9 cellular contexts compared by ENCODE assay signal in genomic region chr11:125496465-125496817, GRCh38. TPM values are rescaled to one million over a fixed set of nuclear protein-coding genes. Genes with fewer than 3 reads are reported as not detected.
DNase-seq lines count a peak whose midpoint lies in the region; ATAC-seq, FAIRE-seq and TF ChIP-seq lines count a peak whose summit lies in the region.
"Had no signal": no experiment of that assay in that cellular context is flagged by ENCODE, and none has a peak within 500 bp of the region (broad histone marks: within the 10 kb centered on the region; RNA-seq: fewer than 3 reads in every experiment).

No MANE protein-coding gene starts in this region.

- peak overlapping the region; percentile 82 for H3K4me2 ChIP-seq in SK-N-SH

- H3K9me3 Mint-ChIP-seq in MCF 10A (ENCODE audit: unreplicated experiment): no peaks in the 10 kb centered on the region

- peaks cover 0 to 9% of the 10 kb centered on the region in 2 experiments; a peak in 1 of 4 replicates for H3K4me1 ChIP-seq in SK-N-SH (ENCODE audit: control insufficient read depth in 1 of 2, insufficient read depth in 2 of 2, low read depth in 1 of 2, low read length in 1 of 2)

- peaks cover 9% of the 10 kb centered on the region; the same call in 1 of the 2 replicates for H3K27me3 ChIP-seq in SK-N-SH (ENCODE audit: insufficient read depth)

- no peak for TF ChIP-seq RAD21 in SK-N-SH (IDR thresholded peaks at IDR 0.05; ENCODE audit: low read length)

- H3K79me2 ChIP-seq in SK-N-SH (ENCODE audit: insufficient read depth): no peaks in the 10 kb centered on the region

- H3K4me1 Mint-ChIP-seq in MCF 10A (ENCODE audit: insufficient read depth, unreplicated experiment): peaks cover 5% of the 10 kb centered on the region

- no TSS peak for BruUV-seq in MCF 10A (replicated peaks; lab: Mats Ljungman, UMichigan)

- 80% methylated on average over 12 of the region's 12 CpGs for WGBS in SK-N-SH (ENCODE audit: low lambda C conversion rate)
- WGBS in lower leg skin, 2 donors: 36 to 47% methylated on average over 12 of the region's 12 CpGs

- no peak for TF ChIP-seq EP300 in SK-N-SH (IDR thresholded peaks at IDR 0.05; ENCODE audit: borderline replicate concordance in 1 of 2, low read depth in 1 of 2, low read length in 1 of 2)

- H2AFZ ChIP-seq in SK-N-SH (ENCODE audit: low read depth): no peak overlapping the region

- peaks cover 11% of the 10 kb centered on the region for H3K27me3 Mint-ChIP-seq in MCF 10A (ENCODE audit: insufficient read depth, unreplicated experiment)

- no peak for DNase-seq in SK-N-SH
- no peak for DNase-seq in MCF 10A (ENCODE audit: unreplicated experiment)
- no peak for DNase-seq in lower leg skin (ENCODE audit: low spot score in 2 of 2)
- no peak for DNase-seq in effector CD8-positive, alpha-beta T cell (lab: John Stamatoyannopoulos, UW)
- DNase-seq in GM19239 (ENCODE audit: insufficient read length, low spot score): no peak
- no peak for DNase-seq in COR-L47 (lab: John Stamatoyannopoulos, UW)

- H3K27ac ChIP-seq in SK-N-SH (ENCODE audit: low read depth in 2 of 2, low read length in 1 of 2) (no peak overlapping the region), temporal lobe (ENCODE audit: low read depth, low read length) (peak overlapping the region; percentile 98)
- H3K27ac ChIP-seq: 22Rv1 had no signal

- peak overlapping the region; percentile 53 to 69 for H3K4me3 ChIP-seq in SK-N-SH (ENCODE audit: low read depth in 2 of 2, low read length in 1 of 2)
- peak overlapping the region; percentile 53 for H3K4me3 ChIP-seq in lower leg skin (ENCODE audit: low read depth, poor library complexity, severe bottlenecking)

- POLR2A ChIA-PET in SK-N-SH (lab: Yijun Ruan, JAX): no interaction called here
- POLR2A ChIA-PET in MCF 10A (lab: Yijun Ruan, JAX): no interaction called here

- H3K9me2 ChIP-seq in SK-N-SH: no peaks in the 10 kb centered on the region

- H4K20me1 ChIP-seq in SK-N-SH (ENCODE audit: insufficient read depth): no peaks in the 10 kb centered on the region

- no peak for FAIRE-seq in GM19239 (lab: Jason Lieb, UNC)

- ATAC-seq in SK-N-SH treated with all-trans-retinoic acid at 6 μM for 48 hours: no peak

- no peak for TF ChIP-seq POLR2A in lower leg skin (IDR thresholded peaks at IDR 0.05)

- intact Hi-C loops in MCF 10A (cut with micrococcal nuclease): no loop called here
- intact Hi-C loops in lower leg skin (cut with DNase I; ENCODE audit: low total_unique reads): no loop called here

- TF ChIP-seq CTCF in SK-N-SH (IDR thresholded peaks at IDR 0.05) (no peak), MCF 10A (IDR thresholded peaks at IDR 0.05; ENCODE audit: unreplicated experiment) (no peak), lower leg skin (IDR thresholded peaks at IDR 0.05) (no peak)

- peak overlapping the region; percentile 61 for H3K4me3 Mint-ChIP-seq in MCF 10A (ENCODE audit: unreplicated experiment)

- no peaks in the 10 kb centered on the region for H3F3A ChIP-seq in SK-N-SH (replicated peaks; ENCODE audit: insufficient read depth)

- no peaks in the 10 kb centered on the region for H3K9me3 ChIP-seq in SK-N-SH

- no peak overlapping the region for H3K27ac Mint-ChIP-seq in MCF 10A (ENCODE audit: low read depth, unreplicated experiment)

- CTCF ChIA-PET in SK-N-SH (lab: Yijun Ruan, JAX) (interaction anchor here (0.8 to 1.3 kb wide), 5 partner anchors 12 to 72 kb away, joined by 3 to 6 read pairs (median 4); no protein-coding TSS in a partner anchor), MCF 10A (lab: Yijun Ruan, JAX) (interaction anchor here (0.7 kb wide), 1 partner anchor 14 kb away, joined by 3 read pairs; no protein-coding TSS in a partner anchor)

- H3K36me3 Mint-ChIP-seq in MCF 10A (ENCODE audit: insufficient read depth, unreplicated experiment): peaks cover 12% of the 10 kb centered on the region

- no peaks in the 10 kb centered on the region for H3K36me3 ChIP-seq in SK-N-SH (replicated peaks in 1 of 2; ENCODE audit: control insufficient read depth in 1 of 2, insufficient read depth in 2 of 2, low read length in 1 of 2)

- no peak overlapping the region for H3K9ac ChIP-seq in SK-N-SH

TF ChIP-seq in SK-N-SH, 30 proteins besides CTCF, POLR2A, EP300 and RAD21 (continues in another document):
- no peak for TF ChIP-seq USF2 (IDR thresholded peaks at IDR 0.05; ENCODE audit: borderline replicate concordance, low read depth, low read length)
- no peak for TF ChIP-seq JUND (IDR thresholded peaks at IDR 0.05)
- TF ChIP-seq TCF12 (IDR thresholded peaks at IDR 0.05): no peak
- no peak for TF ChIP-seq GATA2 (CRISPR knock-in tag; IDR thresholded peaks at IDR 0.05)
- TF ChIP-seq NFIC (IDR thresholded peaks at IDR 0.05; ENCODE audit: borderline replicate concordance): no peak
- no peak for TF ChIP-seq RFX5 (IDR thresholded peaks at IDR 0.05; ENCODE audit: low read length)
- TF ChIP-seq, protein P1, sequence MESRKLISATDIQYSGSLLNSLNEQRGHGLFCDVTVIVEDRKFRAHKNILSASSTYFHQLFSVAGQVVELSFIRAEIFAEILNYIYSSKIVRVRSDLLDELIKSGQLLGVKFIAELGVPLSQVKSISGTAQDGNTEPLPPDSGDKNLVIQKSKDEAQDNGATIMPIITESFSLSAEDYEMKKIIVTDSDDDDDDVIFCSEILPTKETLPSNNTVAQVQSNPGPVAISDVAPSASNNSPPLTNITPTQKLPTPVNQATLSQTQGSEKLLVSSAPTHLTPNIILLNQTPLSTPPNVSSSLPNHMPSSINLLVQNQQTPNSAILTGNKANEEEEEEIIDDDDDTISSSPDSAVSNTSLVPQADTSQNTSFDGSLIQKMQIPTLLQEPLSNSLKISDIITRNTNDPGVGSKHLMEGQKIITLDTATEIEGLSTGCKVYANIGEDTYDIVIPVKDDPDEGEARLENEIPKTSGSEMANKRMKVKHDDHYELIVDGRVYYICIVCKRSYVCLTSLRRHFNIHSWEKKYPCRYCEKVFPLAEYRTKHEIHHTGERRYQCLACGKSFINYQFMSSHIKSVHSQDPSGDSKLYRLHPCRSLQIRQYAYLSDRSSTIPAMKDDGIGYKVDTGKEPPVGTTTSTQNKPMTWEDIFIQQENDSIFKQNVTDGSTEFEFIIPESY (IDR thresholded peaks at IDR 0.05; ENCODE audit: borderline replicate concordance, low read depth): no peak
- TF ChIP-seq RXRA (IDR thresholded peaks at IDR 0.05; ENCODE audit: borderline replicate concordance, low read depth): no peak
- TF ChIP-seq YY1 (IDR thresholded peaks at IDR 0.05; ENCODE audit: low read depth): no peak
- TF ChIP-seq GABPA (IDR thresholded peaks at IDR 0.05; ENCODE audit: low read depth): no peak
- no peak for TF ChIP-seq MXI1 (IDR thresholded peaks at IDR 0.05; ENCODE audit: low read depth, low read length)
- no peak for TF ChIP-seq MEF2A (IDR thresholded peaks at IDR 0.05; ENCODE audit: borderline replicate concordance, low read depth)

TF ChIP-seq in SK-N-SH treated with all-trans-retinoic acid at 6 μM for 48 hours, 23 proteins besides CTCF, POLR2A, EP300 and RAD21:
- TF ChIP-seq ZNF8 (CRISPR knock-in tag; IDR thresholded peaks at IDR 0.05): no peak
- TF ChIP-seq OSR1 (CRISPR knock-in tag; IDR thresholded peaks at IDR 0.05): no peak
- TF ChIP-seq, protein P2, sequence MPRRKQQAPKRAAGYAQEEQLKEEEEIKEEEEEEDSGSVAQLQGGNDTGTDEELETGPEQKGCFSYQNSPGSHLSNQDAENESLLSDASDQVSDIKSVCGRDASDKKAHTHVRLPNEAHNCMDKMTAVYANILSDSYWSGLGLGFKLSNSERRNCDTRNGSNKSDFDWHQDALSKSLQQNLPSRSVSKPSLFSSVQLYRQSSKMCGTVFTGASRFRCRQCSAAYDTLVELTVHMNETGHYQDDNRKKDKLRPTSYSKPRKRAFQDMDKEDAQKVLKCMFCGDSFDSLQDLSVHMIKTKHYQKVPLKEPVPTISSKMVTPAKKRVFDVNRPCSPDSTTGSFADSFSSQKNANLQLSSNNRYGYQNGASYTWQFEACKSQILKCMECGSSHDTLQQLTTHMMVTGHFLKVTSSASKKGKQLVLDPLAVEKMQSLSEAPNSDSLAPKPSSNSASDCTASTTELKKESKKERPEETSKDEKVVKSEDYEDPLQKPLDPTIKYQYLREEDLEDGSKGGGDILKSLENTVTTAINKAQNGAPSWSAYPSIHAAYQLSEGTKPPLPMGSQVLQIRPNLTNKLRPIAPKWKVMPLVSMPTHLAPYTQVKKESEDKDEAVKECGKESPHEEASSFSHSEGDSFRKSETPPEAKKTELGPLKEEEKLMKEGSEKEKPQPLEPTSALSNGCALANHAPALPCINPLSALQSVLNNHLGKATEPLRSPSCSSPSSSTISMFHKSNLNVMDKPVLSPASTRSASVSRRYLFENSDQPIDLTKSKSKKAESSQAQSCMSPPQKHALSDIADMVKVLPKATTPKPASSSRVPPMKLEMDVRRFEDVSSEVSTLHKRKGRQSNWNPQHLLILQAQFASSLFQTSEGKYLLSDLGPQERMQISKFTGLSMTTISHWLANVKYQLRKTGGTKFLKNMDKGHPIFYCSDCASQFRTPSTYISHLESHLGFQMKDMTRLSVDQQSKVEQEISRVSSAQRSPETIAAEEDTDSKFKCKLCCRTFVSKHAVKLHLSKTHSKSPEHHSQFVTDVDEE (CRISPR knock-in tag; IDR thresholded peaks at IDR 0.05): no peak
- TF ChIP-seq ZNF565 (CRISPR knock-in tag; conservative IDR thresholded peaks at IDR 0.05; ENCODE audit: low read depth): no peak
- no peak for TF ChIP-seq TCF4 (CRISPR knock-in tag; IDR thresholded peaks at IDR 0.05; ENCODE audit: borderline replicate concordance)
- TF ChIP-seq BACH2 (CRISPR knock-in tag; IDR thresholded peaks at IDR 0.05; ENCODE audit: borderline replicate concordance): no peak
- no peak for TF ChIP-seq ZNF70 (CRISPR knock-in tag; IDR thresholded peaks at IDR 0.05)
- TF ChIP-seq, protein P3, sequence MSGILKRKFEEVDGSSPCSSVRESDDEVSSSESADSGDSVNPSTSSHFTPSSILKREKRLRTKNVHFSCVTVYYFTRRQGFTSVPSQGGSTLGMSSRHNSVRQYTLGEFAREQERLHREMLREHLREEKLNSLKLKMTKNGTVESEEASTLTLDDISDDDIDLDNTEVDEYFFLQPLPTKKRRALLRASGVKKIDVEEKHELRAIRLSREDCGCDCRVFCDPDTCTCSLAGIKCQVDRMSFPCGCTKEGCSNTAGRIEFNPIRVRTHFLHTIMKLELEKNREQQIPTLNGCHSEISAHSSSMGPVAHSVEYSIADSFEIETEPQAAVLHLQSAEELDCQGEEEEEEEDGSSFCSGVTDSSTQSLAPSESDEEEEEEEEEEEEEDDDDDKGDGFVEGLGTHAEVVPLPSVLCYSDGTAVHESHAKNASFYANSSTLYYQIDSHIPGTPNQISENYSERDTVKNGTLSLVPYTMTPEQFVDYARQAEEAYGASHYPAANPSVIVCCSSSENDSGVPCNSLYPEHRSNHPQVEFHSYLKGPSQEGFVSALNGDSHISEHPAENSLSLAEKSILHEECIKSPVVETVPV (CRISPR knock-in tag; IDR thresholded peaks at IDR 0.05): no peak
- TF ChIP-seq ISL1 (CRISPR knock-in tag; IDR thresholded peaks at IDR 0.05): no peak

RNA-seq across cellular contexts. Expression of gene FEZ1, which starts 0.4 kb away (rescaled TPM):
- 8.3 and 9.7 TPM in 2 replicates for polyA plus RNA-seq in SK-N-SH (2012; rRNA removed)
- polyA plus RNA-seq in SK-N-SH (2012; cell fraction: cytosol; rRNA removed): 8.9 and 9.2 TPM in 2 replicates
- polyA plus RNA-seq in SK-N-SH (2012; cell fraction: nucleus; rRNA removed): 6.2 and 6.6 TPM in 2 replicates
- total RNA-seq in MCF 10A (2022): 5.4 and 6.7 TPM in 2 replicates
- 10 to 100 TPM in 1 of 4 donors, 1 to 10 TPM in 3; 3.9 to 13.3 (median 5.7) TPM for total RNA-seq in lower leg skin
- 226 TPM for total RNA-seq in temporal lobe

Comparison
In these comparisons a context has a peak if more than half of its experiments do, and no peak if none do; other contexts are left out.
1. RNA of gene FEZ1, which starts 0.4 kb away (total RNA-seq): 226 TPM in temporal lobe (single experiment); 3.9 to 13.3 TPM in lower leg skin and 5.4 to 6.7 TPM in MCF 10A; every median in the first group is over 10 times any median in the second.